In the genomic region with DNA sequence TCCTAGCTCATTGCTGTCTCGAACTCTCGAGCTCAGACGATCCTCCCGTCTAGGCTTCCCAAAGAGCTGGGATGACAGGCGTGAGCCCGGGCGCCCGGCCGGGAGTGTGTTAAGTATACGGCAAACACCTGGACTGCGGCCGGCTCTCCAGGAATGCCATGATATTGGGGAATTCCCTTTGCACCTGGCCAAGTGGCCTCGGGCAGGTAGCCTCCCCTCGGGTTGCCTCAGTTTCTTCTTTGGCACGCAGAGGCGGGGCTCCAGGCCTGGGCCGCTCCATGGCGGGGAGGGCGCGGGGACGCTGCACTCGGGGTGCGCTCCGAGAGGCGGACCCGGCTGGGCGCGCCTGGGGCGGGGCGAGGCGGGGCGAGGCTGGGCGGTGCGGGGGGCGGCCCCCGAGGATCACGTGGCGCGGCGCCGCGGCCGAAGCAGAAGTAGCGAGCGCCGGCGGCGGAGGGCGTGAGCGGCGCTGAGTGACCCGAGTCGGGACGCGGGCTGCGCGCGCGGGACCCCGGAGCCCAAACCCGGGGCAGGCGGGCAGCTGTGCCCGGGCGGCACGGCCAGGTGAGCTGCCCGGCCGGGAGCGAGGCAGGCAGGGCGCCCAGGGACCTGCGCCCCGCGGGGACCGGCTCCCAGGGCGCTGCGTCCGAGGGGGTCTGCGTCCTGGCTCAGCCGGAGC, we compare ENCODE assay signal across 9 cellular contexts. TPM values are rescaled to one million over a fixed set of nuclear protein-coding genes. Genes with fewer than 3 reads are reported as not detected.
A peak's percentile ranks its signal among the peaks of the same experiment; 100 is the strongest.
DNase-seq lines count a peak whose midpoint lies in the region; ATAC-seq, FAIRE-seq and TF ChIP-seq lines count a peak whose summit lies in the region.
"Had no signal": no experiment of that assay in that cellular context is flagged by ENCODE, and none has a peak within 500 bp of the region (broad histone marks: within the 10 kb centered on the region; RNA-seq: fewer than 3 reads in every experiment).

A gene (plus strand): TSS at position 431 of the 679 bp plus-strand sequence. CDS start 6,699 bp downstream, outside the sequence.

- DNase-seq in NCI-H524 (lab: John Stamatoyannopoulos, UW) (peak; percentile 52 to 63), NCI-H524 treated with DMSO at 0.1 percent for 48 hours (lab: John Stamatoyannopoulos, UW) (no peak), NCI-H2196 treated with DMSO at 0.1 percent for 48 hours (lab: John Stamatoyannopoulos, UW; ENCODE audit: unreplicated experiment) (peak; percentile 18), H1 (ENCODE audit: low read depth in 1 of 2, low spot score in 2 of 2) (peak in 1 of 2 experiments; percentile 87), mucosa of descending colon (peak; percentile 85 to 92 (median 87))
- peak; percentile 84 for DNase-seq in activated CD4-positive, alpha-beta memory T cell treated with anti-CD3 and anti-CD28 coated beads, Interleukin-2, amount 10 ng/mL, durations not matched to agents 7 days and 5 days
- DNase-seq in stimulated activated CD8-positive, alpha-beta memory T cell treated with anti-CD3 and anti-CD28 coated beads, Interleukin-4, amount 100 ng/mL, for 48 hours, result peak; percentile 85
- DNase-seq: DND-41 had no signal

- TF ChIP-seq CTCF in H1 (IDR thresholded peaks at IDR 0.05; ENCODE audit: control extremely low read depth in 1 of 3, insufficient read depth in 1 of 3, low read depth in 1 of 3, low read length in 3 of 3) (no peak), mucosa of descending colon (IDR thresholded peaks at IDR 0.05) (no peak)

- no peak within 1 kb of the TSS for H3K4ac ChIP-seq in H1 (replicated peaks; ENCODE audit: insufficient read length, low read depth, low read length)

- peak within 1 kb of the TSS; percentile 42 to 67 (median 56) for H3K4me3 ChIP-seq in H1 (ENCODE audit: extremely low read depth in 1 of 4, insufficient read depth in 2 of 4, low read depth in 3 of 4, low read length in 4 of 4)
- H3K4me3 ChIP-seq in mucosa of descending colon, result peak within 1 kb of the TSS; percentile 26

- peaks cover 0 to 6% (median under 1%) of the 10 kb centered on the region in 4 experiments; a peak in 4 of 7 replicates for H3K4me1 ChIP-seq in H1 (replicated peaks in 1 of 4; ENCODE audit: control insufficient read depth in 3 of 4, insufficient read depth in 4 of 4, low read length in 3 of 4)
- peaks cover 3% of the 10 kb centered on the region for H3K4me1 ChIP-seq in mucosa of descending colon (ENCODE audit: low read depth)

- no peak within 1 kb of the TSS for H2BK5ac ChIP-seq in H1 (ENCODE audit: low read depth, low read length)

- POLR2A ChIA-PET in activated CD4-positive, alpha-beta memory T cell treated with anti-CD3 and anti-CD28 coated beads, Interleukin-2, amount 10 ng/mL, durations not matched to agents 7 days and 5 days (lab: Charles Lee), result interaction anchor here (0.9 to 1.6 kb wide), 3 partner anchors 20 to 28 kb away, joined by 3 to 7 read pairs (median 4); no protein-coding TSS in a partner anchor
- POLR2A ChIA-PET in H1 (lab: Charles Lee; ENCODE audit: partially characterized antibody), result interaction anchor here (1.0 kb wide), 1 partner anchor 464 kb away, joined by 3 read pairs; a partner anchor contains a TSS

- H3K4me3 Mint-ChIP-seq in activated CD4-positive, alpha-beta memory T cell treated with anti-CD3 and anti-CD28 coated beads, Interleukin-2, amount 10 ng/mL, durations not matched to agents 7 days and 5 days, result peak within 1 kb of the TSS; percentile 76

- H3K79me1 ChIP-seq in H1 (ENCODE audit: low read depth, low read length), result no peaks in the 10 kb centered on the region

- FAIRE-seq in H1 (lab: Jason Lieb, UNC), result no peak

- intact Hi-C loops in mucosa of descending colon (cut with DNase I, micrococcal nuclease), result no loop called here

- no peak within 1 kb of the TSS for H4K91ac ChIP-seq in H1 (replicated peaks; ENCODE audit: insufficient read length, low read length)

- H3K9ac ChIP-seq in H1 (replicated peaks in 1 of 4; ENCODE audit: extremely low read depth in 1 of 4, low read depth in 3 of 4, low read length in 3 of 4), result peak within 1 kb of the TSS in 2 of 4 experiments; percentile 24 to 69; a peak in 2 of 7 replicates

- H2BK12ac ChIP-seq in H1 (ENCODE audit: low read depth, low read length), result no peak within 1 kb of the TSS

- H3K9me3 ChIP-seq in H1 (ENCODE audit: insufficient read depth in 2 of 2, low read depth in 1 of 2, low read length in 1 of 2) (no peaks in the 10 kb centered on the region), mucosa of descending colon (no peaks in the 10 kb centered on the region)

- H4K20me1 ChIP-seq in H1 (replicated peaks in 1 of 2; ENCODE audit: control insufficient read depth in 1 of 2, insufficient read depth in 2 of 2, low read length in 2 of 2), result peaks cover 3 to 7% of the 10 kb centered on the region in 2 experiments

- no peak for TF ChIP-seq EP300 in H1 (IDR thresholded peaks at IDR 0.05; ENCODE audit: borderline replicate concordance in 1 of 2, low read depth in 2 of 2, low read length in 2 of 2)

- H3K23ac ChIP-seq in H1 (ENCODE audit: insufficient read length), result no peak within 1 kb of the TSS

- TF ChIP-seq POLR2A in H1 (IDR thresholded peaks at IDR 0.05; ENCODE audit: control extremely low read depth in 1 of 2, low read depth in 2 of 2, low read length in 2 of 2), result no peak

- no peak within 1 kb of the TSS for H2BK15ac ChIP-seq in H1 (ENCODE audit: low read length)

- H3K27ac ChIP-seq in H1 (ENCODE audit: low read depth, low read length), result no peak within 1 kb of the TSS

- CTCF ChIA-PET in activated CD4-positive, alpha-beta memory T cell treated with anti-CD3 and anti-CD28 coated beads, Interleukin-2, amount 10 ng/mL, durations not matched to agents 7 days and 5 days (lab: Charles Lee), result interaction anchor here (0.6 to 1.4 kb wide), 3 partner anchors 94 to 480 kb away, joined by 3 to 4 read pairs (median 3); no protein-coding TSS in a partner anchor
- CTCF ChIA-PET in H1 (lab: Charles Lee; ENCODE audit: partially characterized antibody), result interaction anchor here (1.0 to 3.3 kb wide), 6 partner anchors 8 to 109 kb away, joined by 4 to 17 read pairs (median 4); no protein-coding TSS in a partner anchor

- 6% methylated on average over 15 of the region's 78 CpGs; no CpG with 5 or more reads in 1 of the 2 experiments for WGBS in H1 (ENCODE audit: extremely low coverage in 1 of 2, insufficient coverage in 1 of 2, insufficient read length in 1 of 2, insufficient replicate concordance in 2 of 2, low coverage in 1 of 2, low lambda C conversion rate in 2 of 2, missing lambda C conversion rate in 1 of 2), 2 experiments

- H2AFZ ChIP-seq in H1 (ENCODE audit: low read length), result peak within 1 kb of the TSS; percentile 75; the same call in 1 of the 2 replicates

- H2BK120ac ChIP-seq in H1 (replicated peaks; ENCODE audit: low read depth, low read length), result no peak within 1 kb of the TSS

- H3K36me3 Mint-ChIP-seq in activated CD4-positive, alpha-beta memory T cell treated with anti-CD3 and anti-CD28 coated beads, Interleukin-2, amount 10 ng/mL, durations not matched to agents 7 days and 5 days (ENCODE audit: low read depth), result peaks cover 3% of the 10 kb centered on the region

- no peak within 1 kb of the TSS for H3K56ac ChIP-seq in H1 (replicated peaks; ENCODE audit: insufficient read length, low read depth, low read length)

- peaks cover 10 to 31% (median 23%) of the 10 kb centered on the region in 4 experiments for H3K27me3 ChIP-seq in H1 (replicated peaks in 1 of 4; ENCODE audit: control insufficient read depth in 3 of 4, extremely low read depth in 1 of 4, insufficient read depth in 3 of 4, low read length in 3 of 4)

- H2AK5ac ChIP-seq in H1 (ENCODE audit: low read depth, low read length), result no peak within 1 kb of the TSS

- no peak within 1 kb of the TSS; the same call in 1 of the 2 replicates for H3K18ac ChIP-seq in H1 (ENCODE audit: extremely low read depth, low read length)

- H4K5ac ChIP-seq in H1 (ENCODE audit: insufficient read length, low read depth, low read length), result no peak within 1 kb of the TSS

- peaks cover 45% of the 10 kb centered on the region for H3K27me3 Mint-ChIP-seq in activated CD4-positive, alpha-beta memory T cell treated with anti-CD3 and anti-CD28 coated beads, Interleukin-2, amount 10 ng/mL, durations not matched to agents 7 days and 5 days

- H3K14ac ChIP-seq in H1 (ENCODE audit: insufficient read length), result no peak within 1 kb of the TSS

- H3K23me2 ChIP-seq in H1 (ENCODE audit: low read depth, low read length), result peaks cover 7% of the 10 kb centered on the region

- H2BK20ac ChIP-seq in H1 (ENCODE audit: low read length), result no peak within 1 kb of the TSS

- H3K27ac Mint-ChIP-seq in activated CD4-positive, alpha-beta memory T cell treated with anti-CD3 and anti-CD28 coated beads, Interleukin-2, amount 10 ng/mL, durations not matched to agents 7 days and 5 days, result no peak within 1 kb of the TSS

- H3K36me3 ChIP-seq in H1 (ENCODE audit: control insufficient read depth in 2 of 4, insufficient read depth in 4 of 4, low read length in 3 of 4) (no peaks in the 10 kb centered on the region), mucosa of descending colon (ENCODE audit: low read depth) (no peaks in the 10 kb centered on the region)

- no peaks in the 10 kb centered on the region for H3K9me3 Mint-ChIP-seq in activated CD4-positive, alpha-beta memory T cell treated with anti-CD3 and anti-CD28 coated beads, Interleukin-2, amount 10 ng/mL, durations not matched to agents 7 days and 5 days

- no peak for TF ChIP-seq RAD21 in H1 (IDR thresholded peaks at IDR 0.05 in 1 of 2, conservative IDR thresholded peaks at IDR 0.05 in 1 of 2; ENCODE audit: low read depth in 2 of 2, low read length in 2 of 2)

- ATAC-seq in HG02852 (IDR thresholded peaks at IDR 0.05; ENCODE audit: unreplicated experiment) (peak; percentile 88), mucosa of descending colon (peak; percentile 97)

- H3K79me2 ChIP-seq in H1 (ENCODE audit: control insufficient read depth in 1 of 2, insufficient read depth in 2 of 2, low read length in 2 of 2), result no peaks in the 10 kb centered on the region

- peaks cover 14% of the 10 kb centered on the region for H3K4me1 Mint-ChIP-seq in activated CD4-positive, alpha-beta memory T cell treated with anti-CD3 and anti-CD28 coated beads, Interleukin-2, amount 10 ng/mL, durations not matched to agents 7 days and 5 days

- H4K8ac ChIP-seq in H1 (ENCODE audit: extremely low read depth, insufficient read depth, low read length), result peak within 1 kb of the TSS; percentile 57

- peak within 1 kb of the TSS; percentile 86 to 90 for H3K4me2 ChIP-seq in H1 (ENCODE audit: insufficient read depth in 1 of 2, low read depth in 2 of 2, low read length in 2 of 2)

RNA-seq across cellular contexts. Expression of the gene that starts here (rescaled TPM):
- total RNA-seq in activated CD4-positive, alpha-beta memory T cell treated with anti-CD3 and anti-CD28 coated beads, Interleukin-2, amount 10 ng/mL, durations not matched to agents 7 days and 5 days, result 10 to 100 TPM; 11.0 to 13.3 TPM
- 5.6 and 6.9 TPM in 2 replicates for total RNA-seq in H1 (2021; fragmentation: NEBNext Ultra II Directional; extraction: Animal tissue kit (Norgen Biotek cat#: 25700))
- 6.1 and 7.5 TPM in 2 replicates for polyA plus RNA-seq in H1 (2011; rRNA removed)
- 8.9 TPM for polyA plus RNA-seq in H1 (2011; cell fraction: cytosol; rRNA removed)
- 20.7 TPM for polyA plus RNA-seq in H1 (2011; cell fraction: nucleus; rRNA removed)
- 4.6 to 7.2 TPM (median 5.9 TPM) in 4 replicates for polyA plus RNA-seq in H1 (2012, experiment 1 of 2)
- polyA plus RNA-seq in H1 (2012, experiment 2 of 2), result 0.89 TPM
- 2.1 TPM for polyA plus RNA-seq in H1 (2013, experiment 1 of 2)
- 1.8 TPM for polyA plus RNA-seq in H1 (2013, experiment 2 of 2)
- 19.9 and 20.7 TPM in 2 replicates for polyA minus RNA-seq in H1 (2011; rRNA and poly(A)+ RNA removed)
- 9.5 TPM for polyA minus RNA-seq in H1 (2011; cell fraction: cytosol; rRNA and poly(A)+ RNA removed)
- 28.3 TPM for polyA minus RNA-seq in H1 (2011; cell fraction: nucleus; rRNA and poly(A)+ RNA removed)
- total RNA-seq in mucosa of descending colon, result 10 to 100 TPM; 14.7 to 19.5 (median 15.0) TPM
